In the genomic region with DNA sequence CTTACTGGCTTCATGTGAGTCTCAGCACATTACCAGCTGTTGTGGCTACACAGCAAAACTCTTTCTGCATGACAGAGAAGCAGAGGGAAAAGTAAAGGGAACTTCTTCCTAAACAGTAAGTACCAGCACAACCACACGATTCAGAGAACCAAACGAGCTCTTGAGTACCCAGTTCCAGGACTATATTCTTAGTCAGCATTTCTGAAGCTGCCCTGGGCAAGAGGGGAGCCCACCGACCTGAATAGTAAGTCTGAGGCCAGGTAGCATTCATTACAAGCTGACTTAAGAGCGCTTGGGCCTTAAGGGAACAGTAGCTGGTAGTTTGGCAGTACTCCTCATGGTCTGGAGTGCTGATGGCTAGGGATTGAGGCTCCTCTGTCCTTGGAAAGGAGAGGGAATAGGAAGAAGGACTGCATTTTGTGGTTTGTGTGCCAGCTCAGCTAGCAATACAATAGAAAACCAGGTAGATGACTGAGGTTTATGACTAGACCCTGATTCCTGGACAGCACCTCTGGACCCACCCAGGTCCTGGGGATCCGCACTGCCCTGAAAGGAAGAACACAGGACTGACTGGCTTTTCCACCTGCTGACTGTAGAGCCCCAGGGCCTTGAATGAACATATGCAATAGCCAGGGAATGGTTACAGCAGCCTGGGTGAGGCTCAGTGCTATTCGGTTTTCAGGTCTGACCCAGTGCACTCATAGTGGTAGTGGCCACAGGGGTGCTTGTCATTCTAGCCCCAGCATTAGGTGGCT, we compare ENCODE assay signal across 24 cellular contexts.
"Had no signal": no experiment of that assay in that cellular context is flagged by ENCODE, and none has a peak within 500 bp of the region (broad histone marks: within the 10 kb centered on the region; RNA-seq: fewer than 3 reads in every experiment).

No MANE protein-coding gene starts in this region.

- H3K9me3 ChIP-seq: right atrium auricular region, sigmoid colon, thyroid gland had no signal

- H3K4me1 ChIP-seq: esophagus squamous epithelium, neural progenitor cell, parathyroid adenoma, right atrium auricular region, sigmoid colon, spleen, thyroid gland had no signal

- H3K4me2 ChIP-seq: neural progenitor cell had no signal

- H3K27ac Mint-ChIP-seq: immature natural killer cell; mesothelial cell of epicardium; naive thymus-derived CD4-positive, alpha-beta T cell; nephron; neural progenitor cell; progenitor cell of endocrine pancreas had no signal

- ATAC-seq: naive thymus-derived CD4-positive, alpha-beta T cell; stimulated activated naive CD8-positive, alpha-beta T cell treated with anti-CD3 and anti-CD28 coated beads, Interleukin-15, amount 100 ng/mL, for 72 hours had no signal

- H3K36me3 Mint-ChIP-seq: mesothelial cell of epicardium; naive thymus-derived CD4-positive, alpha-beta T cell; neural progenitor cell had no signal

- FAIRE-seq: colon, frontal cortex, keratinocyte had no signal

- H3K4me3 ChIP-seq: dorsolateral prefrontal cortex, esophagus squamous epithelium, lung, neural progenitor cell, right atrium auricular region, sigmoid colon, spleen, thyroid gland had no signal

- DNase-seq: dorsolateral prefrontal cortex; effector CD4-positive, alpha-beta T cell; esophagus squamous epithelium; hypothalamus; immature natural killer cell; mesenchymal stem cell; naive thymus-derived CD4-positive, alpha-beta T cell; sigmoid colon; spleen; stimulated activated CD4-positive, alpha-beta T cell treated with anti-CD3 and anti-CD28 coated beads, Interleukin-4, amount 100 ng/mL, for 4 hours; stimulated activated naive CD4-positive, alpha-beta T cell; stimulated activated naive CD8-positive, alpha-beta T cell treated with anti-CD3 and anti-CD28 coated beads, Interleukin-15, amount 100 ng/mL, for 72 hours; thyroid gland; trophoblast cell had no signal

- H3K27ac ChIP-seq: dorsolateral prefrontal cortex, esophagus squamous epithelium, neural progenitor cell, parathyroid adenoma, right atrium auricular region, sigmoid colon, spleen, thyroid gland had no signal

- H3K9me3 Mint-ChIP-seq: neural progenitor cell had no signal

- H3K36me3 ChIP-seq: esophagus squamous epithelium, neural progenitor cell, right atrium auricular region, sigmoid colon, spleen, thyroid gland had no signal

- H3K4me3 Mint-ChIP-seq: immature natural killer cell; mesothelial cell of epicardium; naive thymus-derived CD4-positive, alpha-beta T cell; nephron; neural progenitor cell; stimulated activated naive CD8-positive, alpha-beta T cell treated with anti-CD3 and anti-CD28 coated beads, Interleukin-15, amount 100 ng/mL, for 72 hours had no signal

- H3K27me3 ChIP-seq: esophagus squamous epithelium, neural progenitor cell, right atrium auricular region, sigmoid colon, spleen, thyroid gland had no signal

- H3K4me1 Mint-ChIP-seq: immature natural killer cell; mesothelial cell of epicardium; naive thymus-derived CD4-positive, alpha-beta T cell; nephron; neural progenitor cell; stimulated activated naive CD8-positive, alpha-beta T cell treated with anti-CD3 and anti-CD28 coated beads, Interleukin-15, amount 100 ng/mL, for 72 hours had no signal
